ENCODE assay signal across 8 cellular contexts in the genomic region with DNA sequence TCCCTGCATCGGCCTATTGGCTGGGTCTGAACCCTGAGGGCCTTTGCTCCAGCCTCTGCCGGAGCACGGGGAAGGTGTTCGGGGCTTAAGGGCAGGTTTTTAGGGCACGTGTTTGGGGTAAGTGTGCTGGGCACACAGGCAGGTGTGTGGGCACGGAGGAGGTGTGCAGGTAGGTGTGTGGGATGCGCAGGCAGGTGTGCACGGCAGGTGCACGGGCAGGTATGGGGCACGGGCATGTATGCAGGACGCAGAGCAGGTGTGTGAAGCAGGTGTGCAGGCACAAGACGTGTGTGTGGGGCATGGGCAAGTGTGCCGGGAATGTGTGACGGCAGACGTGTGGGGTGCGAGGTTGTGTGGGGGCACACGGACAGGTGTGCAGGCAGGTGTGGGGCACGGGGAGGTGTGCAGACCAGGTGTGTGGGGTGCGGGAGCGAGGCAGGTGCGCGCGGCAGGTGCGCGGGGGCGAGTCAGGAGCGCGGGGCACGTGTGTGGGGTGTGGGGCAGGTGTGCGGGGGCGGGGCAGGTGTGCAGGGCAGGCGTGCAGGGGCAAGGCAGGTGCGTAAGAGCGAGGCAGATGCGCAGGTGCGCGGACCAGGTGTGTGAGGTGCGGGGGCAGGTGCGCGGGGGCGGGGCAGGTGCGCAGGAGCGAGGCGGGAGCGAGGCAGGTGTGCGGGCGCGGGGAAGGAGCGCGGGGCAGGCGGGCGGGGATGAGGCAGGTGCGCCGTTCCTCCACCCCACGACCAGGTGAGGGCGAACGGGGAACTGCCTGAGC. TPM values are rescaled to one million over a fixed set of nuclear protein-coding genes. Genes with fewer than 3 reads are reported as not detected.
A peak's percentile ranks its signal among the peaks of the same experiment; 100 is the strongest.
DNase-seq lines count a peak whose midpoint lies in the region; ATAC-seq and TF ChIP-seq lines count a peak whose summit lies in the region.

No MANE protein-coding gene starts in this region.

- DNase-seq in GM12865 (ENCODE audit: low read depth) (no peak), NCI-H748 treated with DMSO at 0.1 percent for 48 hours (lab: John Stamatoyannopoulos, UW) (peak; percentile 35), endodermal cell (peak; percentile 63), neural progenitor cell (ENCODE audit: low spot score) (no peak), HT-29 (ENCODE audit: low spot score) (no peak), dedifferentiated amniotic fluid mesenchymal stem cell (ENCODE audit: extremely low spot score) (no peak)

- peaks cover 23% of the 10 kb centered on the region for H3K36me3 Mint-ChIP-seq in endodermal cell (ENCODE audit: low read depth)
- peaks cover 20% of the 10 kb centered on the region for H3K36me3 Mint-ChIP-seq in neural progenitor cell

- peaks cover 5% of the 10 kb centered on the region for H3K36me3 ChIP-seq in endodermal cell (ENCODE audit: control insufficient read depth, insufficient read depth, low read length)
- H3K36me3 ChIP-seq in neural progenitor cell = no peaks in the 10 kb centered on the region

- H3K4me1 Mint-ChIP-seq in endodermal cell (peaks cover 4% of the 10 kb centered on the region), neural progenitor cell (peaks cover 18% of the 10 kb centered on the region)

- TF ChIP-seq CTCF in GM12865 (IDR thresholded peaks at IDR 0.05; ENCODE audit: insufficient read depth, low read depth, low read length, missing control alignments) (no peak), endodermal cell (conservative IDR thresholded peaks at IDR 0.05) (peak; percentile 22), neural progenitor cell (IDR thresholded peaks at IDR 0.05) (no peak)

- no peak overlapping the region for H3K27ac ChIP-seq in endodermal cell (ENCODE audit: low read depth, low read length)
- no peak overlapping the region for H3K27ac ChIP-seq in neural progenitor cell

- H3K79me2 ChIP-seq in neural progenitor cell (ENCODE audit: low read depth) = no peaks in the 10 kb centered on the region

- peak overlapping the region; percentile 65 for H3K4me3 Mint-ChIP-seq in endodermal cell
- peak overlapping the region; percentile 84 for H3K4me3 Mint-ChIP-seq in neural progenitor cell

- H3K4me3 ChIP-seq in GM12865 (ENCODE audit: low read depth, low read length) = peak overlapping the region; percentile 72
- H3K4me3 ChIP-seq in endodermal cell (ENCODE audit: low read length) = peak overlapping the region; percentile 80
- peak overlapping the region; percentile 74 for H3K4me3 ChIP-seq in neural progenitor cell

- H3K27ac Mint-ChIP-seq in endodermal cell = peak overlapping the region; percentile 44
- H3K27ac Mint-ChIP-seq in neural progenitor cell = no peak overlapping the region

- H3K4me1 ChIP-seq in endodermal cell (ENCODE audit: control insufficient read depth, insufficient read depth, low read length) (no peaks in the 10 kb centered on the region), neural progenitor cell (no peaks in the 10 kb centered on the region)

- peaks cover 5% of the 10 kb centered on the region for H3F3A ChIP-seq in neural progenitor cell (ENCODE audit: low read depth)

- H3K9me3 Mint-ChIP-seq in endodermal cell (peaks cover 10% of the 10 kb centered on the region), neural progenitor cell (peaks cover 9% of the 10 kb centered on the region)

- H3K9ac ChIP-seq in endodermal cell (ENCODE audit: extremely low read depth, low read length, poor library complexity, severe bottlenecking) (peak overlapping the region; percentile 57), neural progenitor cell (no peak overlapping the region)

- peaks cover 4% of the 10 kb centered on the region for H3K27me3 Mint-ChIP-seq in endodermal cell (ENCODE audit: insufficient read depth)
- H3K27me3 Mint-ChIP-seq in neural progenitor cell (ENCODE audit: insufficient read depth, low read depth) = peaks cover 2% of the 10 kb centered on the region

- H4K20me1 ChIP-seq in neural progenitor cell (ENCODE audit: low read depth) = no peaks in the 10 kb centered on the region

- H2AFZ ChIP-seq in neural progenitor cell (replicated peaks) = peak overlapping the region; percentile 90

- H3K4me2 ChIP-seq in neural progenitor cell = peak overlapping the region; percentile 98

- H3K9me3 ChIP-seq in endodermal cell (ENCODE audit: control insufficient read depth, low read length) (peaks cover 10% of the 10 kb centered on the region), neural progenitor cell (ENCODE audit: low read depth) (no peaks in the 10 kb centered on the region)

- H3K27me3 ChIP-seq in endodermal cell (ENCODE audit: control insufficient read depth, insufficient read depth, low read length, poor library complexity, severe bottlenecking) = no peaks in the 10 kb centered on the region
- H3K27me3 ChIP-seq in neural progenitor cell = no peaks in the 10 kb centered on the region

- ATAC-seq in HG03439 (IDR thresholded peaks at IDR 0.05; ENCODE audit: unreplicated experiment) (no peak), HG02759 (IDR thresholded peaks at IDR 0.05; ENCODE audit: unreplicated experiment) (no peak)

- 44 to 72% methylated on average over 20 to 56 of the region's 57 CpGs for WGBS in endodermal cell (ENCODE audit: insufficient coverage in 1 of 2, insufficient read length in 1 of 2), 2 experiments

RNA-seq across cellular contexts. Expression of gene METRNL, which starts 28.6 kb away (rescaled TPM):
- total RNA-seq in endodermal cell (10 to 100 TPM in 1 of 2 donors, 1 to 10 TPM in 1; 7.3 to 10.3 TPM), neural progenitor cell (ENCODE audit: low replicate concordance) (3.6 and 12.9 TPM in 2 replicates)
- 17.8 TPM for polyA plus RNA-seq in endodermal cell (2013, experiment 1 of 2)
- polyA plus RNA-seq in endodermal cell (2013, experiment 2 of 2) = 16.6 TPM
- total RNA-seq in HT-29 (2014; rRNA removed; shearing (Covaris generic)) = 143 and 203 TPM in 2 replicates

Comparison
In these comparisons a context has a peak if more than half of its experiments do, and no peak if none do; other contexts are left out.
1. DNase-seq: peak in NCI-H748 treated with DMSO at 0.1 percent for 48 hours (single experiment) and endodermal cell (single experiment); none in GM12865 (single experiment), neural progenitor cell (single experiment), HT-29 (single experiment) and dedifferentiated amniotic fluid mesenchymal stem cell (single experiment).
2. RNA of gene METRNL, which starts 28.6 kb away (total RNA-seq): 143 to 203 TPM in HT-29; 7.3 to 10.3 TPM in endodermal cell and 3.6 to 12.9 TPM in neural progenitor cell; every median in the first group is over 10 times any median in the second.
3. Peak in every context shown above with its lines, with median percentiles within 50 percentile points of each other: H3K4me3 ChIP-seq.